ENCODE assay signal across 1 cellular context in the genomic region with DNA sequence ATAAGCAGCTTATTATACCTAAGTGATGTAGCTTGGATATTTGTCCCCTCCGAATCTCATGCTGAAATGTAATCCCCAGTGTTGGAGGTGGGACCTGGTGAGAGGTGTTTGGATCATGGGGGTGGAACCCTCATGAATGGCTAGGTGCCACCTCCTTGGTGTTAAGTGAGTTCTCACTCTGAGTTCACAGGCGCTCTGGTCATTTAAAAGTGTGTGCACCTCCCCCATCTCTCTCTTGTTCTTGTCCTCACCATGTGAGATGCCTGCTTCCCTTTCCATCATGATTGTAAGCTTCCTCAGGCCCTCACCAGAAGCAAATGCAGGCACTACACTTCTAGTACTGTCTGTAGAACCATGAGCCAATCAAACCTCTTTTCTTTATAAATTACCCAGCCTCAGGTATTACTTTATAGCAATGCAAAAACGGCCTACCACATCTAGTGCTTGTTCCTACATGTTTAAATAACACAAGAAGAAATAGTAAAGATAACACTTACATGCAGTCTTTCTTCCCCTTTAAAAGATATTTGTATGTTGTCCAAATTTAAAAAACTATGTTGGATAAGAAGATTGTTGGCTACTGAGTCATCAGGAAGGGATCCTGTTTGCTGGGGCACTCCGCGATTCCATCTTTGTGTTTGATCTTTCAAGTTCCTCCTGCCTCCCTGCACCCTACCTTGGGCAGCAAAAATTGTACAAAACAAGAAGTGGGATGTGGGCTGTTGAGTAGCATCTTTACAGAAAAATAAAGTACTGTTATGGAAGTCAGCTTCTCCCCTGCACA.
TF ChIP-seq lines count a peak whose summit lies in the region.

No MANE protein-coding gene starts in this region.

TF ChIP-seq in endothelial cell of umbilical vein, 7 proteins besides CTCF, POLR2A, EP300 and RAD21 (continued from another document):
- TF ChIP-seq FOS (IDR thresholded peaks at IDR 0.05; ENCODE audit: borderline replicate concordance, insufficient read depth, low read length), result peak; percentile 61
